15 cellular contexts compared by ENCODE assay signal in the genomic region with DNA sequence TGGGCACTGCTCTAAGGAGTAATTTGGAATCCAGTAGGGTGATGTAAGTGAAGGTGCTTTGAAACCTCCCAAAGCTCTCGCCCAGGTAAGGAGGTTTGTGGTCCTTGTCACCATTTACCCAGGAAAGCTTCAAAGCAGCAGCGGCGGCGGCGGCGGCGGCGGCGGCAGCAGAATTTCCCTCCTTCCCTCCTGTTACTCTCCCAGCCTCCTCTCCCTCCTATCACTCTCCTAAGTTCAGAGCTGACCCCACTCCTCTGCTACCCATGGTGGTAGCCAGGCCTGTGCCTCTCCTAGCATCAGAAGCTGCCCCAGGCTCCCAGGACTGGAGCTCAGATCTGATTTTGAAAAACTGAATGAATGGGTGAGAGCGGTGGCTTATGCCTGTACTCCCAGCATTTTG.
DNase-seq lines count a peak whose midpoint lies in the region; ATAC-seq and TF ChIP-seq lines count a peak whose summit lies in the region.
"Had no signal": no experiment of that assay in that cellular context is flagged by ENCODE, and none has a peak within 500 bp of the region (broad histone marks: within the 10 kb centered on the region; RNA-seq: fewer than 3 reads in every experiment).

No MANE protein-coding gene starts in this region.

- no peaks in the 10 kb centered on the region for H3K27me3 Mint-ChIP-seq in stimulated activated memory B cell treated with anti-CD40 and anti-IgM and Interleukin-4, amounts not matched to agents 10 μg/mL and 1 μg/mL and 100 μg/mL, for 72 hours
- H3K27me3 Mint-ChIP-seq: activated naive CD8-positive, alpha-beta T cell treated with anti-CD3 and anti-CD28 coated beads, Interleukin-2, amount 50 U/mL, for 24 hours had no signal

- TF ChIP-seq POLR2A in NB4 (IDR thresholded peaks at IDR 0.05; ENCODE audit: extremely low read depth, insufficient read length) = no peak

- no peaks in the 10 kb centered on the region for H3K36me3 ChIP-seq in esophagus (ENCODE audit: control insufficient read depth in 2 of 2, insufficient read depth in 2 of 2, low read length in 1 of 2)
- H3K36me3 ChIP-seq: BLaER1, heart left ventricle, left lung, uterus had no signal

- no peak overlapping the region for H3K4me3 Mint-ChIP-seq in stimulated activated memory B cell treated with anti-CD40 and anti-IgM and Interleukin-4, amounts not matched to agents 10 μg/mL and 1 μg/mL and 100 μg/mL, for 72 hours
- H3K4me3 Mint-ChIP-seq: activated naive CD8-positive, alpha-beta T cell treated with anti-CD3 and anti-CD28 coated beads, Interleukin-2, amount 50 U/mL, for 24 hours had no signal

- no peak for ATAC-seq in stimulated activated memory B cell treated with anti-CD40 and anti-IgM and Interleukin-4, amounts not matched to agents 10 μg/mL and 1 μg/mL and 100 μg/mL, for 72 hours
- no peak for ATAC-seq in HG03108 (IDR thresholded peaks at IDR 0.05; ENCODE audit: unreplicated experiment)

- H3K4me3 ChIP-seq in NB4 (ENCODE audit: low read depth, low read length) = no peak overlapping the region
- no peak overlapping the region for H3K4me3 ChIP-seq in esophagus (ENCODE audit: low read depth in 1 of 2, low read length in 2 of 2)
- H3K4me3 ChIP-seq: BLaER1, body of pancreas, GM12878, heart left ventricle, uterus had no signal

- H3K4me1 ChIP-seq in esophagus (ENCODE audit: control insufficient read depth in 2 of 2, insufficient read depth in 2 of 2, low read length in 1 of 2) = peaks cover 0 to 13% of the 10 kb centered on the region in 2 donors
- H3K4me1 ChIP-seq: uterus had no signal

- no peaks in the 10 kb centered on the region for H3K9me3 ChIP-seq in esophagus (ENCODE audit: control insufficient read depth in 2 of 2, insufficient read depth in 1 of 2, low read depth in 1 of 2, low read length in 1 of 2)
- H3K9me3 ChIP-seq: BLaER1, body of pancreas, heart left ventricle, left lung, uterus had no signal

- H3K27ac Mint-ChIP-seq in stimulated activated memory B cell treated with anti-CD40 and anti-IgM and Interleukin-4, amounts not matched to agents 10 μg/mL and 1 μg/mL and 100 μg/mL, for 72 hours = peak overlapping the region; percentile 90
- H3K27ac Mint-ChIP-seq: activated naive CD8-positive, alpha-beta T cell treated with anti-CD3 and anti-CD28 coated beads, Interleukin-2, amount 50 U/mL, for 24 hours had no signal

- peak; percentile 38 for DNase-seq in activated effector memory CD4-positive, alpha-beta T cell treated with anti-CD3 and anti-CD28 coated beads, Interleukin-2, amount 50 U/mL, for 16 hours
- DNase-seq in activated effector memory CD4-positive, alpha-beta T cell treated with Interleukin-2 at 50 U/mL for 16 hours = no peak
- DNase-seq in NB4 (ENCODE audit: low read depth) (peak; percentile 40), NCI-H1417 treated with DMSO at 0.1 percent for 48 hours (lab: John Stamatoyannopoulos, UW) (no peak)
- no peak for DNase-seq in stimulated activated CD4-positive, alpha-beta T cell treated with anti-CD3 and anti-CD28 coated beads, Interleukin-15, amount 100 ng/mL, for 24 hours

- WGBS in esophagus, 2 donors = 95 to 96% methylated on average over 7 to 10 of the region's 10 CpGs

- peak overlapping the region; percentile 8 to 78 for H3K27ac ChIP-seq in esophagus (ENCODE audit: low read depth in 2 of 2, low read length in 1 of 2)
- H3K27ac ChIP-seq: BLaER1, heart left ventricle, left lung, uterus had no signal

- H3K4me1 Mint-ChIP-seq in stimulated activated memory B cell treated with anti-CD40 and anti-IgM and Interleukin-4, amounts not matched to agents 10 μg/mL and 1 μg/mL and 100 μg/mL, for 72 hours = peaks cover 69% of the 10 kb centered on the region

- no peaks in the 10 kb centered on the region for H3K9me3 Mint-ChIP-seq in stimulated activated memory B cell treated with anti-CD40 and anti-IgM and Interleukin-4, amounts not matched to agents 10 μg/mL and 1 μg/mL and 100 μg/mL, for 72 hours
- H3K9me3 Mint-ChIP-seq: activated naive CD8-positive, alpha-beta T cell treated with anti-CD3 and anti-CD28 coated beads, Interleukin-2, amount 50 U/mL, for 24 hours had no signal

- no peaks in the 10 kb centered on the region for H3K27me3 ChIP-seq in esophagus (ENCODE audit: control insufficient read depth in 1 of 2, insufficient read depth in 2 of 2, low read length in 2 of 2)
- H3K27me3 ChIP-seq: BLaER1, body of pancreas, heart left ventricle, uterus had no signal

- no peak for TF ChIP-seq CTCF in NB4 (IDR thresholded peaks at IDR 0.05; ENCODE audit: low read depth, low read length)

- no peaks in the 10 kb centered on the region for H3K36me3 Mint-ChIP-seq in stimulated activated memory B cell treated with anti-CD40 and anti-IgM and Interleukin-4, amounts not matched to agents 10 μg/mL and 1 μg/mL and 100 μg/mL, for 72 hours

Comparison
In these comparisons a context has a peak if more than half of its experiments do, and no peak if none do; other contexts are left out.
1. DNase-seq: peak in activated effector memory CD4-positive, alpha-beta T cell treated with anti-CD3 and anti-CD28 coated beads, Interleukin-2, amount 50 U/mL, for 16 hours (single experiment) and NB4 (single experiment); none in activated effector memory CD4-positive, alpha-beta T cell treated with Interleukin-2 at 50 U/mL for 16 hours (single experiment), NCI-H1417 treated with DMSO at 0.1 percent for 48 hours (single experiment) and stimulated activated CD4-positive, alpha-beta T cell treated with anti-CD3 and anti-CD28 coated beads, Interleukin-15, amount 100 ng/mL, for 24 hours (single experiment).